ENCODE assay signal across 1 cellular context in genomic region chr6:125057392-125058246, GRCh38.
TF ChIP-seq lines count a peak whose summit lies in the region.

No MANE protein-coding gene starts in this region.

TF ChIP-seq in HepG2, 621 proteins besides CTCF, POLR2A, EP300 and RAD21 (continued from another document):
- TF ChIP-seq SRF (IDR thresholded peaks at IDR 0.05; ENCODE audit: low read depth, low read length) = peak; percentile 51; the same call in 1 of the 2 replicates
- TF ChIP-seq ZNF207 (IDR thresholded peaks at IDR 0.05; ENCODE audit: borderline replicate concordance) = no peak
- no peak for TF ChIP-seq GTF2F1 (IDR thresholded peaks at IDR 0.05; ENCODE audit: low read length)
